ENCODE assay signal across 8 cellular contexts in the genomic region with DNA sequence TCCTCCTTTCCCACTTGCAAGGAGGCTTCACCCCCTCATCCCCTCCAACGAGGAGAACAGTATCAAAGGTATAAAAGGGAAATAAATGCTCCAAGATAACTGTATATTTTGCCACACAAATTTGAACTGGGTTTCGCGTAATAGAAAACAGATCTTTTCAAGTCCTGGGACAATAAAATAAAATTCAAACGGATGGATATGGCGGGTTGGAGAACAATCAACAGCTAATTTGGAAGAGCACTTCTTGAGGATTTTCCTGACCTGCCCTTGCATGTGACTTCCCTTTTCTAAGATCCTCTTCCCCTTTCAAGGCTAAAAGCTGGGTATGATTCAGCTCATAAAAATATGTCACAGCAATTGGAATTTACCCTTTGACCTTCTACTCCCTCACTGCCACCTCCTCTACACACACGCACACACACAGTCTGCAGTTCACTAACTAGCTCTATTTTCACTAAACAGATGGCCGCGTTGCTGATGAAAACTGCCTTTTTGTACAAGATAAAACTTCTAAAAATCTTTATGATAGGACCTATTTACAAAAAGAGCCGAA.
DNase-seq lines count a peak whose midpoint lies in the region; ATAC-seq lines count a peak whose summit lies in the region.

No MANE protein-coding gene starts in this region.

- no peaks in the 10 kb centered on the region for H3K27me3 ChIP-seq in MG63

- peaks cover 14% of the 10 kb centered on the region for H3K4me1 ChIP-seq in mesodermal cell (ENCODE audit: control insufficient read depth, insufficient read depth, low read length, poor library complexity, severe bottlenecking)

- H3K27ac ChIP-seq in mesodermal cell (ENCODE audit: low read depth, low read length, severe bottlenecking) = peak overlapping the region; percentile 98

- H3K9me3 ChIP-seq in MG63 (no peaks in the 10 kb centered on the region), mesodermal cell (ENCODE audit: control insufficient read depth, low read length) (no peaks in the 10 kb centered on the region)

- H3K4me3 ChIP-seq in MG63 (peak overlapping the region; percentile 25; the same call in 1 of the 2 replicates), mesodermal cell (ENCODE audit: extremely low read depth, insufficient read depth, low read length, poor library complexity, severe bottlenecking) (peak overlapping the region; percentile 26)

- H3K36me3 ChIP-seq in MG63 = no peaks in the 10 kb centered on the region
- no peaks in the 10 kb centered on the region for H3K36me3 ChIP-seq in mesodermal cell (ENCODE audit: control insufficient read depth, insufficient read depth, low read length)

- ATAC-seq in HG03095 (IDR thresholded peaks at IDR 0.05; ENCODE audit: unreplicated experiment) = no peak
- ATAC-seq in HG03108 (IDR thresholded peaks at IDR 0.05; ENCODE audit: unreplicated experiment) = no peak

- DNase-seq in A172 (ENCODE audit: low spot score) = peak; percentile 96
- DNase-seq in MG63 = peak; percentile 48
- peak; percentile 92 for DNase-seq in dermis blood vessel endothelial cell
- no peak for DNase-seq in NCI-H2171 treated with DMSO at 0.1 percent for 48 hours (lab: John Stamatoyannopoulos, UW)
- no peak for DNase-seq in DMS79 (lab: John Stamatoyannopoulos, UW)

- WGBS in mesodermal cell (ENCODE audit: insufficient coverage in 2 of 2), 2 experiments = 31 to 44% methylated on average over 3 to 4 of the region's 9 CpGs

Comparison
In these comparisons a context has a peak if more than half of its experiments do, and no peak if none do; other contexts are left out.
1. DNase-seq: peak in A172 (single experiment), MG63 (single experiment) and dermis blood vessel endothelial cell (single experiment); none in NCI-H2171 treated with DMSO at 0.1 percent for 48 hours (single experiment) and DMS79 (single experiment).